ENCODE assay signal across 10 cellular contexts in genomic region chr2:218605438-218605837, GRCh38. TPM values are rescaled to one million over a fixed set of nuclear protein-coding genes. Genes with fewer than 3 reads are reported as not detected.
DNase-seq lines count a peak whose midpoint lies in the region; ATAC-seq and TF ChIP-seq lines count a peak whose summit lies in the region.
"Had no signal": no experiment of that assay in that cellular context is flagged by ENCODE, and none has a peak within 500 bp of the region (broad histone marks: within the 10 kb centered on the region; RNA-seq: fewer than 3 reads in every experiment).

No MANE protein-coding gene starts in this region.

- H3K27me3 ChIP-seq in PC-3 (ENCODE audit: low read length) (no peaks in the 10 kb centered on the region), aorta (ENCODE audit: control insufficient read depth in 1 of 2, insufficient read depth in 2 of 2, low read length in 1 of 2) (no peaks in the 10 kb centered on the region)

- H3K4me3 ChIP-seq in PC-3 (ENCODE audit: low read length) (no peak overlapping the region), aorta (ENCODE audit: low read length in 2 of 2) (no peak overlapping the region)
- H3K4me3 ChIP-seq: GM12878 had no signal

- no peak for DNase-seq in left ventricle myocardium superior
- no peak for DNase-seq in Right ventricle myocardium inferior (ENCODE audit: missing footprints)
- peak; percentile 23 for DNase-seq in PC-3
- peak; percentile 61 for DNase-seq in iris pigment epithelial cell (ENCODE audit: low read depth)
- DNase-seq in aorta = no peak
- DNase-seq in NAMALWA (ENCODE audit: low spot score) = no peak
- DNase-seq: NCI-H774 had no signal

- POLR2A ChIA-PET in PC-3 (lab: Charles Lee; ENCODE audit: unreplicated experiment) = no interaction called here

- H3F3A ChIP-seq in PC-3 (ENCODE audit: low read length, unreplicated experiment) = no peaks in the 10 kb centered on the region

- intact Hi-C loops in left ventricle myocardium superior (cut with micrococcal nuclease) = no loop called here
- intact Hi-C loops in Right ventricle myocardium inferior (cut with DNase I) = no loop called here
- intact Hi-C loops in PC-3 (cut with micrococcal nuclease) = loop anchor here (5.0 kb wide), 1 partner anchor 38 kb away; the partner anchor contains the start of genes CNOT9 and USP37
- intact Hi-C loops in aorta (cut with DNase I) = no loop called here

- H4K20me1 ChIP-seq in PC-3 (ENCODE audit: low read length) = no peaks in the 10 kb centered on the region

- H3K4me2 ChIP-seq in PC-3 (ENCODE audit: low read length) = peak overlapping the region; percentile 3; the same call in 1 of the 2 replicates

- CTCF ChIA-PET in PC-3 (lab: Charles Lee) = no interaction called here

- 79 to 82% methylated on average over 2 of the region's 2 CpGs for WGBS in aorta, 2 donors

- no peaks in the 10 kb centered on the region for H3K79me2 ChIP-seq in PC-3 (ENCODE audit: low read length)

- H3K9me2 ChIP-seq in PC-3 (replicated peaks; ENCODE audit: low read length) = no peaks in the 10 kb centered on the region

- H3K27ac ChIP-seq in PC-3 (ENCODE audit: low read length) = no peak overlapping the region
- no peak overlapping the region for H3K27ac ChIP-seq in aorta (ENCODE audit: low read depth in 1 of 2, low read length in 2 of 2)

- peak overlapping the region; percentile 17; the same call in 1 of the 2 replicates for H2AFZ ChIP-seq in PC-3 (ENCODE audit: low read length)

- H3K4me1 ChIP-seq in PC-3 (ENCODE audit: insufficient read depth, low read length) (peaks cover 24% of the 10 kb centered on the region), aorta (ENCODE audit: control insufficient read depth in 1 of 2, insufficient read depth in 2 of 2, low read length in 2 of 2) (no peaks in the 10 kb centered on the region)

- no peaks in the 10 kb centered on the region for H3K9me3 ChIP-seq in PC-3 (ENCODE audit: low read length)
- H3K9me3 ChIP-seq in aorta (ENCODE audit: control insufficient read depth, low read length) = no peaks in the 10 kb centered on the region

- no peak for TF ChIP-seq CTCF in PC-3 (conservative IDR thresholded peaks at IDR 0.05; ENCODE audit: low read depth, low read length)

- BruUV-seq in PC-3 (replicated peaks; lab: Mats Ljungman, UMichigan) = no TSS peak

- ATAC-seq in left ventricle myocardium superior (peak; percentile 52), Right ventricle myocardium inferior (no peak), PC-3 (peak; percentile 32), aorta (ENCODE audit: low FRiP score) (no peak), HG02678 (IDR thresholded peaks at IDR 0.05; ENCODE audit: unreplicated experiment) (no peak), GM21825 (IDR thresholded peaks at IDR 0.05; ENCODE audit: unreplicated experiment) (no peak)
- ATAC-seq: GM12878 had no signal

- H3K9ac ChIP-seq in PC-3 (ENCODE audit: low read length) = no peak overlapping the region

- H3K36me3 ChIP-seq in PC-3 (ENCODE audit: low read depth, low read length) (no peaks in the 10 kb centered on the region), aorta (ENCODE audit: control insufficient read depth in 1 of 2, insufficient read depth in 2 of 2, low read length in 1 of 2) (no peaks in the 10 kb centered on the region)

RNA-seq across cellular contexts. Expression of gene PLCD4, which starts 2.3 kb away (rescaled TPM):
- total RNA-seq in left ventricle myocardium superior (0.55 TPM), Right ventricle myocardium inferior (0.43 TPM), PC-3 (2014; rRNA removed) (5.6 and 11.7 TPM in 2 replicates), aorta (1 to 10 TPM; 1.6 to 5.3 TPM)
- polyA plus RNA-seq in aorta = 1 to 10 TPM in 1 of 2 donors, under 1 TPM in 1; 0.25 to 1.2 TPM

RNA-seq across cellular contexts. Expression of gene CNOT9, which starts 36.8 kb away (rescaled TPM):
- total RNA-seq in left ventricle myocardium superior = 18.6 TPM
- total RNA-seq in Right ventricle myocardium inferior = 15.7 TPM
- total RNA-seq in PC-3 (2014; rRNA removed) = 78.0 and 86.8 TPM in 2 replicates
- total RNA-seq in aorta = 10 to 100 TPM; 35.6 TPM
- polyA plus RNA-seq in aorta = 10 to 100 TPM; 12.1 to 21.3 TPM

RNA-seq across cellular contexts. Expression of gene USP37, which starts 37.3 kb away (rescaled TPM):
- 6.6 TPM for total RNA-seq in left ventricle myocardium superior
- 7.0 TPM for total RNA-seq in Right ventricle myocardium inferior
- total RNA-seq in PC-3 (2014; rRNA removed) = 10.7 and 11.6 TPM in 2 replicates
- total RNA-seq in aorta = 10 to 100 TPM; 13.6 to 22.2 TPM
- polyA plus RNA-seq in aorta = 1 to 10 TPM; 1.5 to 2.0 TPM

RNA-seq across cellular contexts. Expression of gene ZNF142, which starts 54.0 kb away (rescaled TPM):
- total RNA-seq in left ventricle myocardium superior = 21.4 TPM
- total RNA-seq in Right ventricle myocardium inferior = 18.6 TPM
- total RNA-seq in PC-3 (2014; rRNA removed) = 35.5 and 36.3 TPM in 2 replicates
- 10 to 100 TPM; 27.7 to 32.9 TPM for total RNA-seq in aorta
- polyA plus RNA-seq in aorta = 10 to 100 TPM in 1 of 2 donors, 1 to 10 TPM in 1; 3.4 to 10.9 TPM

RNA-seq across cellular contexts. Expression of gene BCS1L, which starts 54.0 kb away (rescaled TPM):
- total RNA-seq in left ventricle myocardium superior (49.1 TPM), Right ventricle myocardium inferior (51.1 TPM), PC-3 (2014; rRNA removed) (41.3 and 48.5 TPM in 2 replicates), aorta (10 to 100 TPM; 21.1 to 32.7 TPM)
- polyA plus RNA-seq in aorta = 100 to 1,000 TPM in 1 of 2 donors, 10 to 100 TPM in 1; 12.5 to 111 TPM

Comparison
In these comparisons a context has a peak if more than half of its experiments do, and no peak if none do; other contexts are left out.
1. ATAC-seq: peak in left ventricle myocardium superior (single experiment) and PC-3 (single experiment); none in Right ventricle myocardium inferior (single experiment), aorta (single experiment), HG02678 (single experiment) and GM21825 (single experiment).
2. DNase-seq: peak in PC-3 (single experiment) and iris pigment epithelial cell (single experiment); none in left ventricle myocardium superior (single experiment), Right ventricle myocardium inferior (single experiment), aorta (0 of 2) and NAMALWA (single experiment).